Comparison of ENCODE assay signal across 27 cellular contexts in the genomic region with DNA sequence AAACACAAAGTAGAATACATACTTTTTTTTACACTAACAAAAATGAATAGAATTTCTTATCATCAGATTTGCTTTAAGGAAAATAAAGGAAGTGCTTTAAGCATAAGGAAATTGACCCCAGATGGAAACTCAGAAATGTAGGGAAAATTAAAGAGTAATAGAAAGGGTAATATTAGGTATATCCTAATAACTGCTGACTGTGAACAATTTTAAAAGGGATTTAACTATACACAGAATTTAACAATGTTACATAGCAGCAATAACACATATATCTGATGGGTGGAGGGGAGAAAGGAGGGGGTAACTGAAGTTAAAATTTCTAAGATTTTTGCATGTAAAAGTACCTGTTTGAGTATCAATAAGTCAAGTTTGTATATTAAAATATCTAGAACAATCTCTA. TPM values are rescaled to one million over a fixed set of nuclear protein-coding genes. Genes with fewer than 3 reads are reported as not detected.
A peak's percentile ranks its signal among the peaks of the same experiment; 100 is the strongest.
DNase-seq lines count a peak whose midpoint lies in the region; ATAC-seq, FAIRE-seq and TF ChIP-seq lines count a peak whose summit lies in the region.
"Had no signal": no experiment of that assay in that cellular context is flagged by ENCODE, and none has a peak within 500 bp of the region (broad histone marks: within the 10 kb centered on the region; RNA-seq: fewer than 3 reads in every experiment).

No MANE protein-coding gene starts in this region.

- H3K4me3 ChIP-seq in HepG2 (replicated peaks in 1 of 3; ENCODE audit: insufficient read depth in 1 of 3, low read depth in 2 of 3, low read length in 3 of 3) (no peak overlapping the region), right lobe of liver (no peak overlapping the region), SK-N-MC (no peak overlapping the region)
- H3K4me3 ChIP-seq: BLaER1, GM12878 had no signal

- H3K9me3 ChIP-seq in HepG2 (ENCODE audit: low read length) (no peaks in the 10 kb centered on the region), right lobe of liver (no peaks in the 10 kb centered on the region), SK-N-MC (ENCODE audit: low read depth, low read length) (no peaks in the 10 kb centered on the region)
- H3K9me3 ChIP-seq: BE2C, BLaER1 had no signal

- in situ Hi-C loops in HepG2 (cut with HindIII; ENCODE audit: extremely low pct_ligation_motif_present, low pct_unique_long_range_greater_than_20kb): no loop called here

- TF ChIP-seq EP300 in HepG2 (IDR thresholded peaks at IDR 0.05; ENCODE audit: low read depth in 2 of 2, low read length in 2 of 2) (no peak), HepG2 (CRISPR knock-in tag; IDR thresholded peaks at IDR 0.05; ENCODE audit: borderline replicate concordance) (no peak)

- H3K9ac ChIP-seq in HepG2 (ENCODE audit: insufficient read depth, low read depth, low read length): no peak overlapping the region
- H3K9ac ChIP-seq in SK-N-MC (ENCODE audit: insufficient read length): no peak overlapping the region
- H3K9ac ChIP-seq: BLaER1 had no signal

- no peak for TF ChIP-seq RAD21 in HepG2 (CRISPR knock-in tag; IDR thresholded peaks at IDR 0.05)

- no peaks in the 10 kb centered on the region for H4K20me1 ChIP-seq in HepG2 (ENCODE audit: insufficient read depth, low read length)
- H4K20me1 ChIP-seq: BLaER1 had no signal

- CTCF ChIA-PET in HepG2 (lab: Yijun Ruan, JAX; ENCODE audit: low intra/inter-chr PET ratio, low total read pairs): no interaction called here

- H3K27ac ChIP-seq in HepG2 (ENCODE audit: extremely low read length, insufficient read depth, low read length): no peak overlapping the region
- H3K27ac ChIP-seq in right lobe of liver: no peak overlapping the region
- H3K27ac ChIP-seq in SK-N-MC: peak overlapping the region; percentile 82
- H3K27ac ChIP-seq: 22Rv1, BLaER1 had no signal

- no peaks in the 10 kb centered on the region for H3K27me3 ChIP-seq in HepG2 (ENCODE audit: control insufficient read depth in 1 of 2, insufficient read depth in 2 of 2, low read length in 2 of 2)
- no peaks in the 10 kb centered on the region for H3K27me3 ChIP-seq in right lobe of liver
- H3K27me3 ChIP-seq: BE2C, BLaER1 had no signal

- POLR2A ChIA-PET in HepG2 (lab: Yijun Ruan, JAX): no interaction called here

- H3K4me2 ChIP-seq in HepG2 (ENCODE audit: low read depth, low read length): no peak overlapping the region
- H3K4me2 ChIP-seq: BLaER1 had no signal

- H2AFZ ChIP-seq in HepG2 (ENCODE audit: low read length): no peak overlapping the region

- H3K4me1 ChIP-seq in HepG2 (ENCODE audit: insufficient read depth, low read length) (no peaks in the 10 kb centered on the region), right lobe of liver (no peaks in the 10 kb centered on the region)
- H3K4me1 ChIP-seq: BE2C, BLaER1 had no signal

- TF ChIP-seq POLR2A in HepG2 (IDR thresholded peaks at IDR 0.05; ENCODE audit: insufficient read depth in 1 of 2, low read depth in 2 of 2, low read length in 2 of 2): no peak
- no peak for TF ChIP-seq POLR2A in right lobe of liver (IDR thresholded peaks at IDR 0.05)

- no peaks in the 10 kb centered on the region for H3K79me2 ChIP-seq in HepG2 (ENCODE audit: insufficient read depth, low read length)

- ATAC-seq in HepG2 (no peak), right lobe of liver (no peak), GM18502 (IDR thresholded peaks at IDR 0.05; ENCODE audit: poor library complexity, unreplicated experiment) (no peak)
- ATAC-seq: GM12878 had no signal

- intact Hi-C loops in HepG2 (cut with micrococcal nuclease; ENCODE audit: unreplicated experiment): no loop called here
- intact Hi-C loops in right lobe of liver (cut with DNase I): no loop called here

- BruUV-seq in HepG2 (replicated peaks; lab: Mats Ljungman, UMichigan): no TSS peak

- H3K36me3 ChIP-seq in HepG2 (replicated peaks in 1 of 2; ENCODE audit: control insufficient read depth in 1 of 2, insufficient read depth in 2 of 2, low read length in 2 of 2): no peaks in the 10 kb centered on the region
- no peaks in the 10 kb centered on the region for H3K36me3 ChIP-seq in right lobe of liver
- H3K36me3 ChIP-seq in SK-N-MC (ENCODE audit: insufficient read depth, low read length): no peaks in the 10 kb centered on the region
- H3K36me3 ChIP-seq: BE2C, BLaER1 had no signal

- FAIRE-seq in HepG2 (lab: Jason Lieb, UNC): no peak
- FAIRE-seq: GM12878, GM12892, GM19239 had no signal

- no peak for TF ChIP-seq CTCF in HepG2 (CRISPR knock-in tag; IDR thresholded peaks at IDR 0.05)
- no peak for TF ChIP-seq CTCF in right lobe of liver (IDR thresholded peaks at IDR 0.05)

- DNase-seq in HepG2 (ENCODE audit: low spot score) (no peak), right lobe of liver (no peak), SK-N-MC (ENCODE audit: low read depth, low spot score) (no peak), NCI-H446 (lab: John Stamatoyannopoulos, UW) (no peak)
- DNase-seq: ACHN; BE2C; C1 segment of cervical spinal cord; CD4-positive, alpha-beta memory T cell; CD4-positive, CD25-positive, alpha-beta regulatory T cell; CD8-positive, alpha-beta memory T cell; COR-L47; DMS 273 treated with DMSO at 0.1 percent for 48 hours; DMS153; DMS53; DMS79; DND-41; EL; GDM1 had no signal

TF ChIP-seq in HepG2, 621 proteins besides CTCF, POLR2A, EP300 and RAD21:
- TF ChIP-seq ZNF709 (CRISPR knock-in tag; IDR thresholded peaks at IDR 0.05) (no peak), TGIF2 (CRISPR knock-in tag; IDR thresholded peaks at IDR 0.05) (no peak), MAFK (conservative IDR thresholded peaks at IDR 0.05 in 1 of 2, IDR thresholded peaks at IDR 0.05 in 1 of 2; ENCODE audit: low read length in 2 of 2) (peak; percentile 38 to 75; a peak in 3 of 4 replicates), MAFF (IDR thresholded peaks at IDR 0.05; ENCODE audit: low read depth, low read length) (peak; percentile 45; the same call in 1 of the 2 replicates)

RNA-seq across cellular contexts. Expression of a gene that starts 8.6 kb away (rescaled TPM):
- not detected in 2 replicates for total RNA-seq in HepG2 (2016; rRNA removed; fragmentation: Illumina TruSeq; extraction: Trizol)
- total RNA-seq in HepG2 (2016; cell fraction: cytosol; rRNA removed; fragmentation: Illumina TruSeq; extraction: Trizol; ENCODE audit: low read depth): not detected in 2 replicates
- total RNA-seq in HepG2 (2016; cell fraction: insoluble cytoplasmic fraction; rRNA removed; fragmentation: Illumina TruSeq; extraction: Trizol): not detected in 2 replicates
- total RNA-seq in HepG2 (2016; cell fraction: membrane; rRNA removed; fragmentation: Illumina TruSeq; extraction: Trizol): not detected in 2 replicates
- total RNA-seq in HepG2 (2016; cell fraction: nucleus; rRNA removed; fragmentation: Illumina TruSeq; extraction: Trizol): not detected in 2 replicates
- polyA plus RNA-seq in HepG2 (2011; rRNA removed): not detected in 2 replicates
- polyA plus RNA-seq in HepG2 (2011; cell fraction: cytosol; rRNA removed): not detected in 2 replicates
- not detected in 2 replicates for polyA plus RNA-seq in HepG2 (2011; cell fraction: nucleus; rRNA removed)
- not detected in 2 replicates for polyA plus RNA-seq in HepG2 (2012)
- polyA plus RNA-seq in HepG2 (2016; cell fraction: cytosol; fragmentation: Illumina TruSeq; extraction: Trizol; ENCODE audit: low read depth): not detected in 2 replicates
- not detected in 2 replicates for polyA plus RNA-seq in HepG2 (2016; cell fraction: insoluble cytoplasmic fraction; fragmentation: Illumina TruSeq; extraction: Trizol; ENCODE audit: low read depth)
- polyA plus RNA-seq in HepG2 (2016; cell fraction: membrane; fragmentation: Illumina TruSeq; extraction: Trizol; ENCODE audit: low read depth): not detected in 2 replicates
- not detected in 2 replicates for polyA plus RNA-seq in HepG2 (2016; cell fraction: nucleus; fragmentation: Illumina TruSeq; extraction: Trizol; ENCODE audit: insufficient read depth, low read depth)
- polyA minus RNA-seq in HepG2 (2011; rRNA and poly(A)+ RNA removed; ENCODE audit: low replicate concordance): not detected in 2 replicates
- not detected in 2 replicates for polyA minus RNA-seq in HepG2 (2011; cell fraction: cytosol; rRNA and poly(A)+ RNA removed)
- polyA minus RNA-seq in HepG2 (2011; cell fraction: nucleus; rRNA and poly(A)+ RNA removed): not detected in 2 replicates
- total RNA-seq in right lobe of liver: under 1 TPM in 1 of 6 experiments, not detected in 5; 0.05 TPM
- total RNA-seq: A172, G401 had no signal
- polyA plus RNA-seq: CD14-positive monocyte had no signal

RNA-seq across cellular contexts. Expression of a gene that starts 51.5 kb away (rescaled TPM):
- total RNA-seq in HepG2 (2016; rRNA removed; fragmentation: Illumina TruSeq; extraction: Trizol): 179 and 316 TPM in 2 replicates
- 11.2 and 19.7 TPM in 2 replicates for total RNA-seq in HepG2 (2016; cell fraction: cytosol; rRNA removed; fragmentation: Illumina TruSeq; extraction: Trizol; ENCODE audit: low read depth)
- 189 and 305 TPM in 2 replicates for total RNA-seq in HepG2 (2016; cell fraction: insoluble cytoplasmic fraction; rRNA removed; fragmentation: Illumina TruSeq; extraction: Trizol)
- 43.1 and 44.4 TPM in 2 replicates for total RNA-seq in HepG2 (2016; cell fraction: membrane; rRNA removed; fragmentation: Illumina TruSeq; extraction: Trizol)
- 111 and 112 TPM in 2 replicates for total RNA-seq in HepG2 (2016; cell fraction: nucleus; rRNA removed; fragmentation: Illumina TruSeq; extraction: Trizol)
- 45.9 and 51.7 TPM in 2 replicates for polyA plus RNA-seq in HepG2 (2011; rRNA removed)
- 27.1 and 46.8 TPM in 2 replicates for polyA plus RNA-seq in HepG2 (2011; cell fraction: cytosol; rRNA removed)
- polyA plus RNA-seq in HepG2 (2011; cell fraction: nucleus; rRNA removed): 15.9 and 17.2 TPM in 2 replicates
- 70.5 and 76.8 TPM in 2 replicates for polyA plus RNA-seq in HepG2 (2012)
- 5.2 and 5.9 TPM in 2 replicates for polyA plus RNA-seq in HepG2 (2016; cell fraction: cytosol; fragmentation: Illumina TruSeq; extraction: Trizol; ENCODE audit: low read depth)
- polyA plus RNA-seq in HepG2 (2016; cell fraction: insoluble cytoplasmic fraction; fragmentation: Illumina TruSeq; extraction: Trizol; ENCODE audit: low read depth): 205 and 220 TPM in 2 replicates
- polyA plus RNA-seq in HepG2 (2016; cell fraction: membrane; fragmentation: Illumina TruSeq; extraction: Trizol; ENCODE audit: low read depth): 17.8 and 19.9 TPM in 2 replicates
- 75.9 and 78.7 TPM in 2 replicates for polyA plus RNA-seq in HepG2 (2016; cell fraction: nucleus; fragmentation: Illumina TruSeq; extraction: Trizol; ENCODE audit: insufficient read depth, low read depth)
- 31.2 and 31.4 TPM in 2 replicates for polyA minus RNA-seq in HepG2 (2011; rRNA and poly(A)+ RNA removed; ENCODE audit: low replicate concordance)
- 69.6 and 72.0 TPM in 2 replicates for polyA minus RNA-seq in HepG2 (2011; cell fraction: cytosol; rRNA and poly(A)+ RNA removed)
- 61.0 and 82.1 TPM in 2 replicates for polyA minus RNA-seq in HepG2 (2011; cell fraction: nucleus; rRNA and poly(A)+ RNA removed)
- total RNA-seq in right lobe of liver: 10 to 100 TPM; 47.6 to 68.9 (median 64.5) TPM
